25 cellular contexts compared by ENCODE assay signal in the genomic region with DNA sequence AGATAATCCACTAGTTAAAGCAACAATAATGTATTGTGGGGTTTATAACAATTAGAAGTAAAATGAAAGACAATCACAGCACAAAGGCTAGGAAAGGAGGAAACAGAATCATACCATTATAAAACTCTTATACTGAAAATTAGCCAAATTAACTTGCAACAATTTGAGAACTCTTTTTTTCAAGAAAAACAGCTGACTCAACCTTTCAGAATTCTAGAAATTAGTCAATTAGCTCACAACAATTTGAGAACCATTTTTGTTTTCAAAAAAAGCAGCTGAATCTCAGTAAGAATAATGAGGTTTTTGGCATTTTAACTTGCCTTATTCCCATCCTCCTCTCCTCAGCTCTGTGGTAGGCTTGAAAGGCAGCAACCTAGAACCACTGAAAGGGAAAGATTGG.
"Had no signal": no experiment of that assay in that cellular context is flagged by ENCODE, and none has a peak within 500 bp of the region (broad histone marks: within the 10 kb centered on the region; RNA-seq: fewer than 3 reads in every experiment).

No MANE protein-coding gene starts in this region.

- H3K36me3 ChIP-seq: left ventricle myocardium inferior, pancreas, prostate gland, sigmoid colon, spleen, suprapubic skin, thoracic aorta, tibial artery, uterus had no signal

- DNase-seq: islet precursor cell; left ventricle myocardium inferior; midbrain; mucosa of descending colon; naive thymus-derived CD4-positive, alpha-beta T cell; pancreas; posterior cingulate gyrus; retina; right cardiac atrium; sigmoid colon; small intestine; spleen; stimulated activated CD4-positive, alpha-beta T cell treated with anti-CD3 and anti-CD28 coated beads, Interleukin-4, amount 100 ng/mL, for 24 hours; stimulated activated naive CD4-positive, alpha-beta T cell; tibial artery; uterus had no signal

- H3K27ac ChIP-seq: left ventricle myocardium inferior, pancreas, prostate gland, sigmoid colon, spleen, suprapubic skin, thoracic aorta, tibial artery, uterus had no signal

- H3K36me3 Mint-ChIP-seq: memory B cell; naive thymus-derived CD4-positive, alpha-beta T cell; natural killer cell treated with Interleukin-12 subunit alpha and Interleukin-12 subunit beta and Interleukin-15 and Interleukin-18, amount 100 ng/mL, for 72 hours; stimulated activated effector memory CD8-positive, alpha-beta T cell treated with anti-CD3 and anti-CD28 coated beads, Interleukin-12 subunit alpha, Interleukin-12 subunit beta, amount 100 ng/mL, for 72 hours; type B pancreatic cell had no signal

- H3K4me3 Mint-ChIP-seq: memory B cell; naive thymus-derived CD4-positive, alpha-beta T cell; natural killer cell treated with Interleukin-12 subunit alpha and Interleukin-12 subunit beta and Interleukin-15 and Interleukin-18, amount 100 ng/mL, for 72 hours; stimulated activated effector memory CD8-positive, alpha-beta T cell treated with anti-CD3 and anti-CD28 coated beads, Interleukin-12 subunit alpha, Interleukin-12 subunit beta, amount 100 ng/mL, for 72 hours; stimulated activated naive CD8-positive, alpha-beta T cell treated with anti-CD3 and anti-CD28 coated beads, Interleukin-15, Interleukin-2, amounts not matched to agents 100 ng/mL and 50 ng/mL, for 24 hours; type B pancreatic cell had no signal

- FAIRE-seq: pancreas, small intestine had no signal

- H3K27me3 Mint-ChIP-seq: memory B cell; stimulated activated naive CD8-positive, alpha-beta T cell treated with anti-CD3 and anti-CD28 coated beads, Interleukin-15, Interleukin-2, amounts not matched to agents 100 ng/mL and 50 ng/mL, for 24 hours; type B pancreatic cell had no signal

- H3K9me3 ChIP-seq: mucosa of descending colon, pancreas, prostate gland, sigmoid colon, suprapubic skin, thoracic aorta, tibial artery, uterus had no signal

- H3K4me1 Mint-ChIP-seq: memory B cell; naive thymus-derived CD4-positive, alpha-beta T cell; stimulated activated effector memory CD8-positive, alpha-beta T cell treated with anti-CD3 and anti-CD28 coated beads, Interleukin-12 subunit alpha, Interleukin-12 subunit beta, amount 100 ng/mL, for 72 hours had no signal

- ATAC-seq: mucosa of descending colon; naive thymus-derived CD4-positive, alpha-beta T cell; natural killer cell treated with Interleukin-12 subunit alpha and Interleukin-12 subunit beta and Interleukin-15 and Interleukin-18, amount 100 ng/mL, for 72 hours; pancreas; right cardiac atrium; stimulated activated effector memory CD8-positive, alpha-beta T cell treated with anti-CD3 and anti-CD28 coated beads, Interleukin-12 subunit alpha, Interleukin-12 subunit beta, amount 100 ng/mL, for 72 hours had no signal

- H3K4me1 ChIP-seq: left ventricle myocardium inferior, pancreas, prostate gland, spleen, suprapubic skin, uterus had no signal

- H3K27ac Mint-ChIP-seq: memory B cell; naive thymus-derived CD4-positive, alpha-beta T cell; natural killer cell treated with Interleukin-12 subunit alpha and Interleukin-12 subunit beta and Interleukin-15 and Interleukin-18, amount 100 ng/mL, for 72 hours; stimulated activated effector memory CD8-positive, alpha-beta T cell treated with anti-CD3 and anti-CD28 coated beads, Interleukin-12 subunit alpha, Interleukin-12 subunit beta, amount 100 ng/mL, for 72 hours; stimulated activated naive CD8-positive, alpha-beta T cell treated with anti-CD3 and anti-CD28 coated beads, Interleukin-15, Interleukin-2, amounts not matched to agents 100 ng/mL and 50 ng/mL, for 24 hours; type B pancreatic cell had no signal

- H3K27me3 ChIP-seq: pancreas, sigmoid colon, spleen, suprapubic skin, tibial artery, uterus had no signal

- H3K4me3 ChIP-seq: left ventricle myocardium inferior, lung, mucosa of descending colon, pancreas, prostate gland, sigmoid colon, spleen, suprapubic skin, thoracic aorta, tibial artery, uterus had no signal
